8 cellular contexts compared by ENCODE assay signal in the genomic region with DNA sequence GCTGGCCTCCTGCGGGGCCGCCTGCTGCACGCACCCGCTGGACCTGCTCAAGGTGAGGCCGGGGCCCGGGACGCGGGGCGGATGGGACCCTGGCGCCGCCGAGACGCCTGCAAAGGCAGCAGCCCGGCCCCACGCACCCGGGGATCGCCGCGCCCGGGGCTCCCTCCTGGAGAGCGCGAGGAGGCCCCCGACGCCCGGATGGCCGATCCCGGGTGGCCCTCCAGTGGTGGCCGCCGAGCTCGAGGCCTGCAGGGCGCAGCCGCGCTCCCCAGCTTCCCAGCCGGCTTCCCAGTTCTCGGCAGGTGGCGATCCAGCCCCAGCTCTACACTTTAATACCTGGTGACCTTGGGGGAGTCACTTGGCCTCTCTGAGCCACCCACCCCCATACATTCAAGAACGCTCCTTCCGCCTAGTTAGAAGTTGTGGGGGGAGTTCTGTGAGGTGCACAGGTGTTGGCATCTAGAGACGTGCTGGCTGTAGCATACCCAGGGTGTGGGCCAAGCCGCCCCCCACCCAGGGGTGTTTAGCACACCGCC. TPM values are rescaled to one million over a fixed set of nuclear protein-coding genes. Genes with fewer than 3 reads are reported as not detected.
A peak's percentile ranks its signal among the peaks of the same experiment; 100 is the strongest.
DNase-seq lines count a peak whose midpoint lies in the region; ATAC-seq and TF ChIP-seq lines count a peak whose summit lies in the region.

No MANE protein-coding gene starts in this region.

- 0 out of 2 replicates have a peak, but pooled peaks cover 3% of the 10 kb centered on the region for H4K20me1 ChIP-seq in PC-9 (ENCODE audit: insufficient read depth)

- peak overlapping the region; percentile 46 for H3K27ac ChIP-seq in PC-9
- H3K27ac ChIP-seq in effector memory CD4-positive, alpha-beta T cell (ENCODE audit: insufficient read depth, low read length, poor library complexity, severe bottlenecking), result no peak overlapping the region
- no peak overlapping the region for H3K27ac ChIP-seq in caudate nucleus (ENCODE audit: low read depth, low read length)

- H3K36me3 ChIP-seq in HAP-1 (replicated peaks) (peaks cover 44% of the 10 kb centered on the region), PC-9 (ENCODE audit: low read depth) (no peaks in the 10 kb centered on the region), mucosa of stomach (ENCODE audit: control insufficient read depth, insufficient read depth, low read length) (no peaks in the 10 kb centered on the region)
- H3K36me3 ChIP-seq in effector memory CD4-positive, alpha-beta T cell (ENCODE audit: control insufficient read depth, insufficient read depth, low read length), result peaks cover 1% of the 10 kb centered on the region

- CTCF ChIA-PET in PC-9 (lab: Charles Lee), result no interaction called here

- ATAC-seq in HG02588 (IDR thresholded peaks at IDR 0.05; ENCODE audit: unreplicated experiment), result no peak

- H3K9me3 ChIP-seq in HAP-1 (no peaks in the 10 kb centered on the region), PC-9 (ENCODE audit: insufficient read depth, low read depth) (no peaks in the 10 kb centered on the region), mucosa of stomach (ENCODE audit: control insufficient read depth, low read length) (no peaks in the 10 kb centered on the region)
- no peaks in the 10 kb centered on the region for H3K9me3 ChIP-seq in effector memory CD4-positive, alpha-beta T cell (ENCODE audit: control insufficient read depth, low read length)

- no peak overlapping the region for H2AFZ ChIP-seq in PC-9

- H3K9ac ChIP-seq in mucosa of stomach (ENCODE audit: low read length), result peak overlapping the region; percentile 72

- no TSS peak for BruUV-seq in PC-9 (replicated peaks; lab: Mats Ljungman, UMichigan)

- TF ChIP-seq CTCF in PC-9 (conservative IDR thresholded peaks at IDR 0.05), result no peak

- POLR2A ChIA-PET in PC-9 (lab: Charles Lee; ENCODE audit: unreplicated experiment), result interaction anchor here (0.6 to 0.7 kb wide), 3 partner anchors 9 to 662 kb away, joined by 3 read pairs; no protein-coding TSS in a partner anchor

- H3K4me1 ChIP-seq in HAP-1, result peaks cover 19% of the 10 kb centered on the region
- peaks cover 24% of the 10 kb centered on the region for H3K4me1 ChIP-seq in PC-9 (replicated peaks; ENCODE audit: insufficient read depth)
- H3K4me1 ChIP-seq in effector memory CD4-positive, alpha-beta T cell (ENCODE audit: control insufficient read depth, insufficient read depth, low read length, poor library complexity, severe bottlenecking), result peaks cover 20% of the 10 kb centered on the region
- peaks cover 41% of the 10 kb centered on the region for H3K4me1 ChIP-seq in mucosa of stomach (ENCODE audit: control insufficient read depth, insufficient read depth, low read length)

- H3K27me3 ChIP-seq in HAP-1 (ENCODE audit: low read depth) (no peaks in the 10 kb centered on the region), PC-9 (ENCODE audit: insufficient read depth, low read depth) (no peaks in the 10 kb centered on the region), mucosa of stomach (ENCODE audit: control insufficient read depth, insufficient read depth, low read length) (no peaks in the 10 kb centered on the region)
- H3K27me3 ChIP-seq in effector memory CD4-positive, alpha-beta T cell (replicated peaks; ENCODE audit: control insufficient read depth, insufficient read depth, low read length, poor library complexity, severe bottlenecking), result no peaks in the 10 kb centered on the region

- intact Hi-C loops in PC-9 (cut with micrococcal nuclease; ENCODE audit: unreplicated experiment), result loop anchor here (1.0 to 5.0 kb wide), 3 partner anchors 10 to 148 kb away; partner anchors contain the start of genes NPLOC4, P4HB and TSPAN10

- DNase-seq in NCI-H82 (lab: John Stamatoyannopoulos, UW) (peak; percentile 70), NCI-H82 treated with DMSO at 0.1 percent for 48 hours (lab: John Stamatoyannopoulos, UW; ENCODE audit: unreplicated experiment) (no peak), HAP-1 (ENCODE audit: low spot score in 2 of 2) (peak in 1 of 2 experiments; percentile 54), PC-9 (peak in 1 of 2 experiments; percentile 64), caudate nucleus (lab: John Stamatoyannopoulos, UW) (no peak)
- DNase-seq in effector memory CD4-positive, alpha-beta T cell, result no peak

- peaks cover 27% of the 10 kb centered on the region for H3K79me2 ChIP-seq in PC-9 (ENCODE audit: low read depth)

- H3K4me3 ChIP-seq in HAP-1 (peak overlapping the region; percentile 61), PC-9 (peak overlapping the region; percentile 77), mucosa of stomach (ENCODE audit: low read length) (peak overlapping the region; percentile 58)
- H3K4me3 ChIP-seq in effector memory CD4-positive, alpha-beta T cell (ENCODE audit: insufficient read depth, low read depth, low read length, poor library complexity, severe bottlenecking), result peak overlapping the region; percentile 54

- no peaks in the 10 kb centered on the region for H3K9me2 ChIP-seq in PC-9 (ENCODE audit: insufficient read depth)

- in situ Hi-C loops in HAP-1 (cut with MboI; ENCODE audit: low sequenced_read_pairs), result no loop called here

- peak overlapping the region; percentile 88 for H3K4me2 ChIP-seq in PC-9

- H3F3A ChIP-seq in PC-9 (ENCODE audit: insufficient read depth, low read depth), result peaks cover 26% of the 10 kb centered on the region; the same call in 1 of the 2 replicates

RNA-seq across cellular contexts. Expression of gene SLC25A10, which starts 0.5 kb away (rescaled TPM):
- total RNA-seq in PC-9 (2021), result 83.6 and 86.5 TPM in 2 replicates

RNA-seq across cellular contexts. Expression of gene MRPL12, which starts 9.4 kb away (rescaled TPM):
- total RNA-seq in PC-9 (2021), result 98.6 and 142 TPM in 2 replicates

RNA-seq across cellular contexts. Expression of gene HGS, which starts 28.7 kb away (rescaled TPM):
- total RNA-seq in PC-9 (2021), result 149 and 166 TPM in 2 replicates

RNA-seq across cellular contexts. Expression of gene ARL16, which starts 28.9 kb away (rescaled TPM):
- 41.7 and 48.3 TPM in 2 replicates for total RNA-seq in PC-9 (2021)

RNA-seq across cellular contexts. Expression of gene CCDC137, which starts 46.0 kb away (rescaled TPM):
- total RNA-seq in PC-9 (2021), result 29.3 and 30.0 TPM in 2 replicates
